Comparison of ENCODE assay signal across 8 cellular contexts in the genomic region with DNA sequence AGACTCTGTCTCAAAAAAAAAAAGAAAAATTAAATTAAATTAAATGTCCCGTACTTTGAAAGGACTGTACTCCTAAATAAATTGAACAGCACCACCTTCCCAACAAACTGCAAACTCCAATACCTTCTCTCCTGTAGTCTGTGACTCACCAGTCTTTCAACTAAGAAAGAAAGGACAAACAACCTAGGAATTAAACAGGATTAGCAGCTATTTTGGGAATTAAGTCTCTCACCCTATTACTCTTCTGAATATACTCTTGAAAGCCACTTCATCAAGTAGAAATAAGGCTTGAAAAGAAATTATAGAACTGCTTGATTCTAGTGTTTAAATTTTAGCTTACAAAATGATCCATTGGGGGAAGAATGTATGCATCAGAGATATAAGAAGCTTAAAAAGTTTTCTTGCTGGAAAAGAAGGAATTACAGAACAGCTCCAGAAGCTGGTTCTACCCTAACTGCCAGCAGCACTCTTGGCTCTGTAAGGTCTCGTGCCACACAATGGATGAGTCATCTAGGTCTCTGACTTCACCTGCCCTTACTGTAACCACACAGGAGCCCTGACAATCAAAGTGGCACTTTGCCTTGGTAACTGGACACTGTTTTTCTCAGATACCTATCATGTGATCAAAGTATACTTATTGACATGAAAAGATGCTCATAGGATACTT. TPM values are rescaled to one million over a fixed set of nuclear protein-coding genes. Genes with fewer than 3 reads are reported as not detected.
DNase-seq lines count a peak whose midpoint lies in the region; ATAC-seq lines count a peak whose summit lies in the region.

No MANE protein-coding gene starts in this region.

- H3K9me3 ChIP-seq in BLaER1 treated with 17β-estradiol and CSF1 and Interleukin-3, amounts not matched to agents 10 nM and 100 nM (replicated peaks in 1 of 11): no peaks in the 10 kb centered on the region

- no peak overlapping the region for H4K5ac ChIP-seq in mesendoderm (ENCODE audit: low read length)

- no peak overlapping the region for H2BK15ac ChIP-seq in mesendoderm (replicated peaks; ENCODE audit: low read depth)

- peak overlapping the region; percentile 26 for H3K27ac Mint-ChIP-seq in activated naive CD4-positive, alpha-beta T cell treated with anti-CD3 and anti-CD28 coated beads, Interleukin-2, amount 10 ng/mL, durations not matched to agents 7 days and 5 days

- H3K4me1 ChIP-seq in BLaER1 treated with 17β-estradiol and CSF1 and Interleukin-3, amounts not matched to agents 10 nM and 100 nM: peaks cover 31 to 54% (median 46%) of the 10 kb centered on the region in 10 experiments
- H3K4me1 ChIP-seq in mesendoderm (ENCODE audit: control insufficient read depth, low read depth, low read length): no peaks in the 10 kb centered on the region

- H3K4me1 Mint-ChIP-seq in activated naive CD4-positive, alpha-beta T cell treated with anti-CD3 and anti-CD28 coated beads, Interleukin-2, amount 10 ng/mL, durations not matched to agents 7 days and 5 days: peaks cover 26% of the 10 kb centered on the region

- peak; percentile 77 for DNase-seq in H4 (ENCODE audit: low spot score)
- peak; percentile 67 for DNase-seq in NCI-H69 (lab: John Stamatoyannopoulos, UW)
- peak; percentile 39 for DNase-seq in activated naive CD4-positive, alpha-beta T cell treated with anti-CD3 and anti-CD28 coated beads, Interleukin-2, amount 10 ng/mL, durations not matched to agents 7 days and 5 days
- peak; percentile 85 for DNase-seq in mesendoderm
- no peak for DNase-seq in mesenteric fat pad (ENCODE audit: low spot score)
- no peak for DNase-seq in caudate nucleus (lab: John Stamatoyannopoulos, UW)

- CTCF ChIA-PET in activated naive CD4-positive, alpha-beta T cell treated with anti-CD3 and anti-CD28 coated beads, Interleukin-2, amount 10 ng/mL, durations not matched to agents 7 days and 5 days (lab: Charles Lee): interaction anchor here (0.6 to 1.0 kb wide), 3 partner anchors 9 to 155 kb away, joined by 3 read pairs; no protein-coding TSS in a partner anchor

- peaks cover 0 to 5% (median 0%) of the 10 kb centered on the region in 11 experiments; a peak in 1 of 22 replicates for H4K20me1 ChIP-seq in BLaER1 treated with 17β-estradiol and CSF1 and Interleukin-3, amounts not matched to agents 10 nM and 100 nM

- H3K27me3 Mint-ChIP-seq in activated naive CD4-positive, alpha-beta T cell treated with anti-CD3 and anti-CD28 coated beads, Interleukin-2, amount 10 ng/mL, durations not matched to agents 7 days and 5 days: no peaks in the 10 kb centered on the region

- no peak overlapping the region for H4K8ac ChIP-seq in mesendoderm (ENCODE audit: low read depth, low read length)

- H3K23ac ChIP-seq in mesendoderm (ENCODE audit: low read length): no peak overlapping the region

- peak overlapping the region in 9 of 11 experiments; percentile 74 to 92 (median 78); a peak in 14 of 22 replicates for H3K4me2 ChIP-seq in BLaER1 treated with 17β-estradiol and CSF1 and Interleukin-3, amounts not matched to agents 10 nM and 100 nM
- H3K4me2 ChIP-seq in mesendoderm (ENCODE audit: low read length): no peak overlapping the region

- no peaks in the 10 kb centered on the region for H3K36me3 Mint-ChIP-seq in activated naive CD4-positive, alpha-beta T cell treated with anti-CD3 and anti-CD28 coated beads, Interleukin-2, amount 10 ng/mL, durations not matched to agents 7 days and 5 days

- no peak overlapping the region for H3K27ac ChIP-seq in BLaER1 treated with 17β-estradiol and CSF1 and Interleukin-3, amounts not matched to agents 10 nM and 100 nM
- H3K27ac ChIP-seq in mesendoderm (ENCODE audit: low read depth, low read length) (no peak overlapping the region), caudate nucleus (ENCODE audit: low read depth, low read length) (no peak overlapping the region)

- peak overlapping the region; percentile 27 for H3K4me3 Mint-ChIP-seq in activated naive CD4-positive, alpha-beta T cell treated with anti-CD3 and anti-CD28 coated beads, Interleukin-2, amount 10 ng/mL, durations not matched to agents 7 days and 5 days

- peaks cover 24% of the 10 kb centered on the region for H3K79me2 ChIP-seq in mesendoderm (ENCODE audit: control insufficient read depth, insufficient read depth, low read length)

- H3K36me3 ChIP-seq in BLaER1 treated with 17β-estradiol and CSF1 and Interleukin-3, amounts not matched to agents 10 nM and 100 nM: 0 out of 22 replicates have a peak, but pooled peaks cover 0 to 1% (median 0%) of the 10 kb centered on the region in 11 experiments
- H3K36me3 ChIP-seq in mesendoderm (ENCODE audit: control insufficient read depth, insufficient read depth, low read length): no peaks in the 10 kb centered on the region

- peak overlapping the region; percentile 81 for H3K4ac ChIP-seq in mesendoderm (ENCODE audit: low read depth, low read length)

- H3K9me3 Mint-ChIP-seq in activated naive CD4-positive, alpha-beta T cell treated with anti-CD3 and anti-CD28 coated beads, Interleukin-2, amount 10 ng/mL, durations not matched to agents 7 days and 5 days: no peaks in the 10 kb centered on the region

- no peak for ATAC-seq in GM21526 (IDR thresholded peaks at IDR 0.05; ENCODE audit: low FRiP score, unreplicated experiment)

- H3K27me3 ChIP-seq in BLaER1 treated with 17β-estradiol and CSF1 and Interleukin-3, amounts not matched to agents 10 nM and 100 nM: no peaks in the 10 kb centered on the region
- no peaks in the 10 kb centered on the region for H3K27me3 ChIP-seq in mesendoderm (ENCODE audit: insufficient read depth, low read length, poor library complexity)

- no CpG with 5 or more reads among the region's 2 CpGs for WGBS in mesendoderm (ENCODE audit: extremely low coverage, insufficient coverage, low lambda C conversion rate)

- H2BK5ac ChIP-seq in mesendoderm (ENCODE audit: low read length): no peak overlapping the region

- no peak overlapping the region for H3K56ac ChIP-seq in mesendoderm (ENCODE audit: low read length)

- H3K4me3 ChIP-seq in BLaER1 treated with 17β-estradiol and CSF1 and Interleukin-3, amounts not matched to agents 10 nM and 100 nM: no peak overlapping the region
- H3K4me3 ChIP-seq in mesendoderm (ENCODE audit: low read length): no peak overlapping the region

- H3K18ac ChIP-seq in mesendoderm (ENCODE audit: low read length): no peak overlapping the region

- H3K79me1 ChIP-seq in mesendoderm (ENCODE audit: low read length): no peaks in the 10 kb centered on the region

- no peak overlapping the region for H2BK120ac ChIP-seq in mesendoderm (ENCODE audit: low read depth, low read length)

- no peak overlapping the region for H3K9ac ChIP-seq in BLaER1 treated with 17β-estradiol and CSF1 and Interleukin-3, amounts not matched to agents 10 nM and 100 nM
- no peak overlapping the region for H3K9ac ChIP-seq in mesendoderm (ENCODE audit: low read length)

- H2AK5ac ChIP-seq in mesendoderm (ENCODE audit: low read length): no peak overlapping the region

RNA-seq across cellular contexts. Expression of a gene that starts 57.0 kb away (rescaled TPM):
- total RNA-seq in H4 (2014; rRNA removed; shearing (Covaris generic)): 11.7 and 15.8 TPM in 2 replicates
- 37.5 TPM for polyA plus RNA-seq in mesendoderm (2013, experiment 1 of 2)
- 35.9 TPM for polyA plus RNA-seq in mesendoderm (2013, experiment 2 of 2)
- 46.5 TPM for total RNA-seq in mesenteric fat pad

RNA-seq across cellular contexts. Expression of a gene that starts 59.2 kb away (rescaled TPM):
- total RNA-seq in H4 (2014; rRNA removed; shearing (Covaris generic)): 97.1 and 109 TPM in 2 replicates
- 94.9 TPM for polyA plus RNA-seq in mesendoderm (2013, experiment 1 of 2)
- polyA plus RNA-seq in mesendoderm (2013, experiment 2 of 2): 93.3 TPM
- total RNA-seq in mesenteric fat pad: 163 TPM

Comparison
In these comparisons a context has a peak if more than half of its experiments do, and no peak if none do; other contexts are left out.
1. DNase-seq: peak in H4 (single experiment), NCI-H69 (single experiment), activated naive CD4-positive, alpha-beta T cell treated with anti-CD3 and anti-CD28 coated beads, Interleukin-2, amount 10 ng/mL, durations not matched to agents 7 days and 5 days (single experiment) and mesendoderm (single experiment); none in mesenteric fat pad (single experiment) and caudate nucleus (0 of 61).